ENCODE assay signal across 25 cellular contexts in the genomic region with DNA sequence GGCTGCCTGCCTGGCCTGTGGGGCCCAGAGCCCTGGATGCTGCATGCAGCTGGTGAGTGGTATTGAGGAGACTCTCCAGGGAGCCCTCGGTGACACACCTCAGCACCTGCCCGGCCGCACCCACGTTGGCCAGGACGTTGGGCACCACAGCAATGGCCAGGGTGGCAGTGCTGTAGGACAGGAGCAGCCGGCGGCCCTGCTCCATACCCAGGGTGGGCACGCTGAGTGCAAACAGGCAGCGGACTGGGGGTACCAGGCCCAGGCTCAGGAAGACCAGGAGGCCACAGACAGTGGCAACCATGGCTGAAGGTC. TPM values are rescaled to one million over a fixed set of nuclear protein-coding genes. Genes with fewer than 3 reads are reported as not detected.
DNase-seq lines count a peak whose midpoint lies in the region; ATAC-seq, FAIRE-seq and TF ChIP-seq lines count a peak whose summit lies in the region.
"Had no signal": no experiment of that assay in that cellular context is flagged by ENCODE, and none has a peak within 500 bp of the region (broad histone marks: within the 10 kb centered on the region; RNA-seq: fewer than 3 reads in every experiment).

No MANE protein-coding gene starts in this region.

- TF ChIP-seq POLR2A in HepG2 (IDR thresholded peaks at IDR 0.05; ENCODE audit: insufficient read depth in 1 of 2, low read depth in 2 of 2, low read length in 2 of 2): no peak
- TF ChIP-seq POLR2A in right lobe of liver (IDR thresholded peaks at IDR 0.05): no peak
- TF ChIP-seq POLR2A in stomach (IDR thresholded peaks at IDR 0.05): no peak
- no peak for TF ChIP-seq POLR2A in erythroblast (IDR thresholded peaks at IDR 0.05; ENCODE audit: low read length)

- no peak overlapping the region for H3K4me2 ChIP-seq in HepG2 (ENCODE audit: low read depth, low read length)
- H3K4me2 ChIP-seq: GM23338 had no signal

- POLR2A ChIA-PET in HepG2 (lab: Yijun Ruan, JAX): interaction anchor here (2.0 kb wide), 1 partner anchor 13 kb away, joined by 7 read pairs; no protein-coding TSS in a partner anchor
- POLR2A ChIA-PET in activated CD8-positive, alpha-beta T cell treated with anti-CD3 and anti-CD28 coated beads for 36 hours (lab: Charles Lee): no interaction called here

- intact Hi-C loops in HepG2 (cut with micrococcal nuclease; ENCODE audit: unreplicated experiment) (no loop called here), right lobe of liver (cut with DNase I) (no loop called here), stomach (cut with DNase I; ENCODE audit: low total_unique reads) (no loop called here)
- intact Hi-C loops in activated CD8-positive, alpha-beta T cell treated with anti-CD3 and anti-CD28 coated beads for 36 hours (cut with micrococcal nuclease): no loop called here

- DNase-seq in HepG2 (ENCODE audit: low spot score) (no peak), right lobe of liver (no peak), stomach (no peak), erythroblast (lab: John Stamatoyannopoulos, UW) (no peak)
- DNase-seq in activated CD8-positive, alpha-beta T cell treated with anti-CD3 and anti-CD28 coated beads for 36 hours: no peak
- no peak for DNase-seq in stimulated activated naive CD8-positive, alpha-beta T cell treated with anti-CD3 and anti-CD28 coated beads, Interleukin-15, amount 100 ng/mL, for 72 hours
- DNase-seq: Calu3; CD8-positive, alpha-beta memory T cell; DMS153; HCEC 1CT; NCI-H1694; NCI-H2081 treated with DMSO at 0.1 percent for 48 hours; NCI-H2171 treated with DMSO at 0.1 percent for 48 hours; NCI-H446; NCI-H526 had no signal

- no peak for TF ChIP-seq RAD21 in HepG2 (CRISPR knock-in tag; IDR thresholded peaks at IDR 0.05)

- TF ChIP-seq EP300 in HepG2 (IDR thresholded peaks at IDR 0.05; ENCODE audit: low read depth in 2 of 2, low read length in 2 of 2): no peak
- no peak for TF ChIP-seq EP300 in HepG2 (CRISPR knock-in tag; IDR thresholded peaks at IDR 0.05; ENCODE audit: borderline replicate concordance)
- TF ChIP-seq EP300 in stomach (IDR thresholded peaks at IDR 0.05): no peak

- no peak for FAIRE-seq in HepG2 (lab: Jason Lieb, UNC)

- H3K4me1 ChIP-seq in HepG2 (ENCODE audit: insufficient read depth, low read length): peaks cover 31% of the 10 kb centered on the region
- no peaks in the 10 kb centered on the region for H3K4me1 ChIP-seq in right lobe of liver
- H3K4me1 ChIP-seq in stomach: peaks cover 0 to 4% (median 0%) of the 10 kb centered on the region in 4 donors

- H3K27me3 ChIP-seq in HepG2 (ENCODE audit: control insufficient read depth in 1 of 2, insufficient read depth in 2 of 2, low read length in 2 of 2) (peaks cover 5 to 21% of the 10 kb centered on the region in 2 experiments; a peak in 3 of 5 replicates), right lobe of liver (no peaks in the 10 kb centered on the region), stomach (peaks cover 0 to 56% (median 5%) of the 10 kb centered on the region in 3 donors)

- no TSS peak for BruUV-seq in HepG2 (replicated peaks; lab: Mats Ljungman, UMichigan)

- H3K27ac Mint-ChIP-seq in activated CD8-positive, alpha-beta T cell treated with anti-CD3 and anti-CD28 coated beads for 36 hours: peak overlapping the region; percentile 94
- peak overlapping the region in 1 of 2 donors; percentile 99 for H3K27ac Mint-ChIP-seq in stimulated activated naive CD8-positive, alpha-beta T cell treated with anti-CD3 and anti-CD28 coated beads, Interleukin-15, amount 100 ng/mL, for 72 hours
- H3K27ac Mint-ChIP-seq: CD8-positive, alpha-beta memory T cell; GM23338 had no signal

- H3K9ac ChIP-seq in HepG2 (ENCODE audit: insufficient read depth, low read depth, low read length): no peak overlapping the region
- H3K9ac ChIP-seq: KMS-11 had no signal

- no peaks in the 10 kb centered on the region for H3K36me3 ChIP-seq in HepG2 (replicated peaks in 1 of 2; ENCODE audit: control insufficient read depth in 1 of 2, insufficient read depth in 2 of 2, low read length in 2 of 2)
- no peaks in the 10 kb centered on the region for H3K36me3 ChIP-seq in right lobe of liver
- no peaks in the 10 kb centered on the region for H3K36me3 ChIP-seq in KOPT-K1 (ENCODE audit: insufficient read depth, low read length)
- no peaks in the 10 kb centered on the region for H3K36me3 ChIP-seq in stomach

- no peaks in the 10 kb centered on the region for H3K79me2 ChIP-seq in HepG2 (ENCODE audit: insufficient read depth, low read length)

- no peak overlapping the region for H2AFZ ChIP-seq in HepG2 (ENCODE audit: low read length)
- H2AFZ ChIP-seq: GM23338 had no signal

- H3K4me1 Mint-ChIP-seq in activated CD8-positive, alpha-beta T cell treated with anti-CD3 and anti-CD28 coated beads for 36 hours (ENCODE audit: low read depth): peaks cover 24% of the 10 kb centered on the region
- peaks cover 11% of the 10 kb centered on the region for H3K4me1 Mint-ChIP-seq in stimulated activated naive CD8-positive, alpha-beta T cell treated with anti-CD3 and anti-CD28 coated beads, Interleukin-15, amount 100 ng/mL, for 72 hours
- H3K4me1 Mint-ChIP-seq: GM23338 had no signal

- in situ Hi-C loops in HepG2 (cut with HindIII; ENCODE audit: extremely low pct_ligation_motif_present, low pct_unique_long_range_greater_than_20kb): no loop called here

- no peaks in the 10 kb centered on the region for H4K20me1 ChIP-seq in HepG2 (ENCODE audit: insufficient read depth, low read length)

- peaks cover 10% of the 10 kb centered on the region for H3K27me3 Mint-ChIP-seq in activated CD8-positive, alpha-beta T cell treated with anti-CD3 and anti-CD28 coated beads for 36 hours
- H3K27me3 Mint-ChIP-seq in stimulated activated naive CD8-positive, alpha-beta T cell treated with anti-CD3 and anti-CD28 coated beads, Interleukin-15, amount 100 ng/mL, for 72 hours: peaks cover 22% of the 10 kb centered on the region

- WGBS in HepG2 (ENCODE audit: low lambda C conversion rate): 80% methylated on average over 1 of the region's 9 CpGs
- WGBS in right lobe of liver (ENCODE audit: insufficient coverage, low coverage, low lambda C conversion rate, missing lambda C conversion rate): no CpG with 5 or more reads among the region's 9 CpGs
- WGBS in stomach, 5 donors: 88 to 96% (median 92%) methylated on average over 7 to 9 of the region's 9 CpGs

- no peaks in the 10 kb centered on the region for H3K9me3 Mint-ChIP-seq in activated CD8-positive, alpha-beta T cell treated with anti-CD3 and anti-CD28 coated beads for 36 hours
- no peaks in the 10 kb centered on the region for H3K9me3 Mint-ChIP-seq in stimulated activated naive CD8-positive, alpha-beta T cell treated with anti-CD3 and anti-CD28 coated beads, Interleukin-15, amount 100 ng/mL, for 72 hours
- H3K9me3 Mint-ChIP-seq: CD8-positive, alpha-beta memory T cell; GM23338 had no signal

- H3K27ac ChIP-seq in HepG2 (ENCODE audit: extremely low read length, insufficient read depth, low read length) (no peak overlapping the region), right lobe of liver (no peak overlapping the region), KOPT-K1 (ENCODE audit: low read depth, low read length, poor library complexity, severe bottlenecking) (peak overlapping the region; percentile 61), stomach (no peak overlapping the region)
- H3K27ac ChIP-seq: C4-2B, KMS-11 had no signal

- CTCF ChIA-PET in HepG2 (lab: Yijun Ruan, JAX; ENCODE audit: low intra/inter-chr PET ratio, low total read pairs): interaction anchor here (2.6 kb wide), 1 partner anchor 135 kb away, joined by 14 read pairs; no protein-coding TSS in a partner anchor
- CTCF ChIA-PET in activated CD8-positive, alpha-beta T cell treated with anti-CD3 and anti-CD28 coated beads for 36 hours (lab: Charles Lee): interaction anchor here (1.1 to 2.1 kb wide), 3 partner anchors 10 to 139 kb away, joined by 3 to 11 read pairs (median 3); partner anchors contain the start of gene ELMO2

- no peaks in the 10 kb centered on the region for H3K36me3 Mint-ChIP-seq in activated CD8-positive, alpha-beta T cell treated with anti-CD3 and anti-CD28 coated beads for 36 hours (ENCODE audit: low read depth)
- H3K36me3 Mint-ChIP-seq: CD8-positive, alpha-beta memory T cell had no signal

- no peak for TF ChIP-seq CTCF in HepG2 (CRISPR knock-in tag; IDR thresholded peaks at IDR 0.05)
- no peak for TF ChIP-seq CTCF in right lobe of liver (IDR thresholded peaks at IDR 0.05)
- no peak for TF ChIP-seq CTCF in activated CD8-positive, alpha-beta T cell treated with anti-CD3 and anti-CD28 coated beads for 36 hours (IDR thresholded peaks at IDR 0.05)
- TF ChIP-seq CTCF in stomach (IDR thresholded peaks at IDR 0.05): no peak

- H3K4me3 Mint-ChIP-seq in activated CD8-positive, alpha-beta T cell treated with anti-CD3 and anti-CD28 coated beads for 36 hours: no peak overlapping the region
- peak overlapping the region; percentile 26 to 32 for H3K4me3 Mint-ChIP-seq in stimulated activated naive CD8-positive, alpha-beta T cell treated with anti-CD3 and anti-CD28 coated beads, Interleukin-15, amount 100 ng/mL, for 72 hours
- H3K4me3 Mint-ChIP-seq: GM23338 had no signal

- ATAC-seq in HepG2 (peak; percentile 38; the same call in 2 of the 3 replicates), right lobe of liver (no peak)
- ATAC-seq in activated CD8-positive, alpha-beta T cell treated with anti-CD3 and anti-CD28 coated beads for 36 hours: no peak
- peak; percentile 16 for ATAC-seq in stimulated activated naive CD8-positive, alpha-beta T cell treated with anti-CD3 and anti-CD28 coated beads, Interleukin-15, amount 100 ng/mL, for 72 hours
- ATAC-seq: GM23338, Right ventricle myocardium inferior had no signal

- H3K9me3 ChIP-seq in HepG2 (ENCODE audit: low read length) (no peaks in the 10 kb centered on the region), right lobe of liver (no peaks in the 10 kb centered on the region), KOPT-K1 (ENCODE audit: insufficient read depth, low read length, poor library complexity, severe bottlenecking) (no peaks in the 10 kb centered on the region), stomach (no peaks in the 10 kb centered on the region)

- no peak overlapping the region for H3K4me3 ChIP-seq in HepG2 (replicated peaks in 1 of 3; ENCODE audit: insufficient read depth in 1 of 3, low read depth in 2 of 3, low read length in 3 of 3)
- no peak overlapping the region for H3K4me3 ChIP-seq in right lobe of liver
- H3K4me3 ChIP-seq in stomach: no peak overlapping the region
- H3K4me3 ChIP-seq: GM23338 had no signal

RNA-seq across cellular contexts. Expression of gene OCSTAMP, which starts 4.7 kb away (rescaled TPM):
- total RNA-seq in HepG2 (2016; rRNA removed; fragmentation: Illumina TruSeq; extraction: Trizol) (not detected in 2 replicates), right lobe of liver (not detected), stomach (not detected)
- total RNA-seq in HepG2 (2016; cell fraction: cytosol; rRNA removed; fragmentation: Illumina TruSeq; extraction: Trizol; ENCODE audit: low read depth): not detected in 2 replicates
- not detected in 2 replicates for total RNA-seq in HepG2 (2016; cell fraction: insoluble cytoplasmic fraction; rRNA removed; fragmentation: Illumina TruSeq; extraction: Trizol)
- not detected in 2 replicates for total RNA-seq in HepG2 (2016; cell fraction: membrane; rRNA removed; fragmentation: Illumina TruSeq; extraction: Trizol)
- total RNA-seq in HepG2 (2016; cell fraction: nucleus; rRNA removed; fragmentation: Illumina TruSeq; extraction: Trizol): not detected in 2 replicates
- polyA plus RNA-seq in HepG2 (2011; rRNA removed) (not detected in 2 replicates), stomach (not detected)
- not detected in 2 replicates for polyA plus RNA-seq in HepG2 (2011; cell fraction: cytosol; rRNA removed)
- polyA plus RNA-seq in HepG2 (2011; cell fraction: nucleus; rRNA removed): not detected in 2 replicates
- not detected in 2 replicates for polyA plus RNA-seq in HepG2 (2012)
- not detected in 2 replicates for polyA plus RNA-seq in HepG2 (2016; cell fraction: cytosol; fragmentation: Illumina TruSeq; extraction: Trizol; ENCODE audit: low read depth)
- not detected in 2 replicates for polyA plus RNA-seq in HepG2 (2016; cell fraction: insoluble cytoplasmic fraction; fragmentation: Illumina TruSeq; extraction: Trizol; ENCODE audit: low read depth)
- polyA plus RNA-seq in HepG2 (2016; cell fraction: membrane; fragmentation: Illumina TruSeq; extraction: Trizol; ENCODE audit: low read depth): not detected in 2 replicates
- not detected in 2 replicates for polyA plus RNA-seq in HepG2 (2016; cell fraction: nucleus; fragmentation: Illumina TruSeq; extraction: Trizol; ENCODE audit: insufficient read depth, low read depth)
- polyA minus RNA-seq in HepG2 (2011; rRNA and poly(A)+ RNA removed; ENCODE audit: low replicate concordance): not detected in 2 replicates
- polyA minus RNA-seq in HepG2 (2011; cell fraction: cytosol; rRNA and poly(A)+ RNA removed): not detected in 2 replicates
- polyA minus RNA-seq in HepG2 (2011; cell fraction: nucleus; rRNA and poly(A)+ RNA removed): not detected in 2 replicates
- not detected for total RNA-seq in activated CD8-positive, alpha-beta T cell treated with anti-CD3 and anti-CD28 coated beads for 36 hours
- total RNA-seq: Calu3; CD8-positive, alpha-beta memory T cell; G401; HT1080; IMR-90; M059J; Right ventricle myocardium inferior; SK-MEL-5 had no signal
- polyA plus RNA-seq: CD8-positive, alpha-beta memory T cell; IMR-90 had no signal

RNA-seq across cellular contexts. Expression of gene ZNF334, which starts 32.4 kb away (rescaled TPM):
- total RNA-seq in HepG2 (2016; rRNA removed; fragmentation: Illumina TruSeq; extraction: Trizol) (4.8 and 5.3 TPM in 2 replicates), right lobe of liver (1 to 10 TPM in 3 of 6 experiments, under 1 TPM in 3; 0.55 to 2.8 (median 1.3) TPM), stomach (10 to 100 TPM in 2 of 5 donors, 1 to 10 TPM in 3; 1.4 to 12.8 (median 5.4) TPM)
- 0.88 and 1.0 TPM in 2 replicates for total RNA-seq in HepG2 (2016; cell fraction: cytosol; rRNA removed; fragmentation: Illumina TruSeq; extraction: Trizol; ENCODE audit: low read depth)
- total RNA-seq in HepG2 (2016; cell fraction: insoluble cytoplasmic fraction; rRNA removed; fragmentation: Illumina TruSeq; extraction: Trizol): 4.7 and 5.1 TPM in 2 replicates
- 1.7 and 2.4 TPM in 2 replicates for total RNA-seq in HepG2 (2016; cell fraction: membrane; rRNA removed; fragmentation: Illumina TruSeq; extraction: Trizol)
- total RNA-seq in HepG2 (2016; cell fraction: nucleus; rRNA removed; fragmentation: Illumina TruSeq; extraction: Trizol): 11.4 and 12.3 TPM in 2 replicates
- polyA plus RNA-seq in HepG2 (2011; rRNA removed) (6.9 and 7.8 TPM in 2 replicates), stomach (1 to 10 TPM; 1.6 to 4.4 (median 2.0) TPM)
- 1.3 and 1.9 TPM in 2 replicates for polyA plus RNA-seq in HepG2 (2011; cell fraction: cytosol; rRNA removed)
- 15.7 and 19.6 TPM in 2 replicates for polyA plus RNA-seq in HepG2 (2011; cell fraction: nucleus; rRNA removed)
- 3.0 and 4.6 TPM in 2 replicates for polyA plus RNA-seq in HepG2 (2012)
- 0.20 and 0.32 TPM in 2 replicates for polyA plus RNA-seq in HepG2 (2016; cell fraction: cytosol; fragmentation: Illumina TruSeq; extraction: Trizol; ENCODE audit: low read depth)
- polyA plus RNA-seq in HepG2 (2016; cell fraction: insoluble cytoplasmic fraction; fragmentation: Illumina TruSeq; extraction: Trizol; ENCODE audit: low read depth): 4.3 and 4.8 TPM in 2 replicates
- 0.69 and 0.77 TPM in 2 replicates for polyA plus RNA-seq in HepG2 (2016; cell fraction: membrane; fragmentation: Illumina TruSeq; extraction: Trizol; ENCODE audit: low read depth)
- polyA plus RNA-seq in HepG2 (2016; cell fraction: nucleus; fragmentation: Illumina TruSeq; extraction: Trizol; ENCODE audit: insufficient read depth, low read depth): 31.6 and 32.6 TPM in 2 replicates
- polyA minus RNA-seq in HepG2 (2011; rRNA and poly(A)+ RNA removed; ENCODE audit: low replicate concordance): 2.8 TPM in 1 of 2 replicates, not detected in the other
- polyA minus RNA-seq in HepG2 (2011; cell fraction: cytosol; rRNA and poly(A)+ RNA removed): 1.7 and 1.8 TPM in 2 replicates
- 22.5 and 32.0 TPM in 2 replicates for polyA minus RNA-seq in HepG2 (2011; cell fraction: nucleus; rRNA and poly(A)+ RNA removed)
- 1 to 10 TPM; 4.2 to 4.4 TPM for total RNA-seq in activated CD8-positive, alpha-beta T cell treated with anti-CD3 and anti-CD28 coated beads for 36 hours
- total RNA-seq: Calu3, G401, HT1080, SK-MEL-5 had no signal
- polyA plus RNA-seq: CD8-positive, alpha-beta memory T cell had no signal

Comparison
In these comparisons a context has a peak if more than half of its experiments do, and no peak if none do; other contexts are left out.
1. ATAC-seq: peak in HepG2 (single experiment) and stimulated activated naive CD8-positive, alpha-beta T cell treated with anti-CD3 and anti-CD28 coated beads, Interleukin-15, amount 100 ng/mL, for 72 hours (single experiment); none in right lobe of liver (0 of 4) and activated CD8-positive, alpha-beta T cell treated with anti-CD3 and anti-CD28 coated beads for 36 hours (single experiment).